In the genomic region with DNA sequence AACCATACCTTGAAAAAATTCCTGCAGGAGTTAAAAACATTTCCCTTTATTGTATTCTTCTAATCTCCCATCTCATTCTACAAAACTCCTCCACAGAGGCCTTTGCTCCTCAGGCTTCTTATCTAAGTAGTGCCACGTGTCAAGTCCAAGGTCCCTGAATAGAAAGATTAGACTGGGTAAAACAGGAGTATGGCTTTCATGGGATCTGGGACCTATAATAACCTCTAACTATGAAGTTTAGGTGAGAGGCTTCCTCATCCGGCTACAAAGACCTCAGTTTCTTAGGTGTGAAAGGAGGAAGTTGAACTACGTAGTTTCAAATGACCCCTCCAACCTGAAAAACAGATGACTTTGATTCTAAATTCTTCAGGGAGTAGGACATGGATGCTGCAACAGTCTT, we compare ENCODE assay signal across 1 cellular context.
TF ChIP-seq lines count a peak whose summit lies in the region.

No MANE protein-coding gene starts in this region.

TF ChIP-seq in HepG2, 621 proteins besides CTCF, POLR2A, EP300 and RAD21:
- no peak for TF ChIP-seq TCF7 (IDR thresholded peaks at IDR 0.05; ENCODE audit: low read depth)
